10 cellular contexts compared by ENCODE assay signal in genomic region chr4:185738038-185738552, GRCh38.
A peak's percentile ranks its signal among the peaks of the same experiment; 100 is the strongest.
DNase-seq lines count a peak whose midpoint lies in the region; ATAC-seq and TF ChIP-seq lines count a peak whose summit lies in the region.
"Had no signal": no experiment of that assay in that cellular context is flagged by ENCODE, and none has a peak within 500 bp of the region (broad histone marks: within the 10 kb centered on the region; RNA-seq: fewer than 3 reads in every experiment).

No MANE protein-coding gene starts in this region.

- no peaks in the 10 kb centered on the region for H3K27me3 Mint-ChIP-seq in activated CD8-positive, alpha-beta T cell treated with anti-CD3 and anti-CD28 coated beads for 36 hours

- H3K9me3 ChIP-seq in colonic mucosa (no peaks in the 10 kb centered on the region), stomach smooth muscle (ENCODE audit: control insufficient read depth in 2 of 2, low read length in 2 of 2) (no peaks in the 10 kb centered on the region)

- H3K27me3 ChIP-seq in colonic mucosa (no peaks in the 10 kb centered on the region), stomach smooth muscle (ENCODE audit: control insufficient read depth in 1 of 2, insufficient read depth in 2 of 2, low read length in 2 of 2) (no peaks in the 10 kb centered on the region)

- no peak for ATAC-seq in HG02798 (IDR thresholded peaks at IDR 0.05; ENCODE audit: poor library complexity, unreplicated experiment)
- ATAC-seq in activated CD8-positive, alpha-beta T cell treated with anti-CD3 and anti-CD28 coated beads for 36 hours = no peak

- no peaks in the 10 kb centered on the region for H3K9me3 Mint-ChIP-seq in activated CD8-positive, alpha-beta T cell treated with anti-CD3 and anti-CD28 coated beads for 36 hours
- H3K9me3 Mint-ChIP-seq: T-helper 1 cell treated with Interleukin-12 subunit alpha and Interleukin-12 subunit beta and Interleukin-4 antibody, amounts not matched to agents 30 μg/mL and 1 μg/mL, for 36 hours had no signal

- H3K9ac ChIP-seq in colonic mucosa (ENCODE audit: low read depth in 2 of 2, low read length in 2 of 2) (no peak overlapping the region), stomach smooth muscle (ENCODE audit: low read length in 2 of 2) (peak overlapping the region in 1 of 2 donors; percentile 29)

- H3K27ac Mint-ChIP-seq in activated CD8-positive, alpha-beta T cell treated with anti-CD3 and anti-CD28 coated beads for 36 hours = no peak overlapping the region
- H3K27ac Mint-ChIP-seq: T-helper 1 cell treated with Interleukin-12 subunit alpha and Interleukin-12 subunit beta and Interleukin-4 antibody, amounts not matched to agents 30 μg/mL and 1 μg/mL, for 36 hours had no signal

- POLR2A ChIA-PET in activated CD8-positive, alpha-beta T cell treated with anti-CD3 and anti-CD28 coated beads for 36 hours (lab: Charles Lee) = no interaction called here

- H3K36me3 Mint-ChIP-seq in activated CD8-positive, alpha-beta T cell treated with anti-CD3 and anti-CD28 coated beads for 36 hours (ENCODE audit: low read depth) = no peaks in the 10 kb centered on the region

- no peaks in the 10 kb centered on the region for H3K4me1 ChIP-seq in colonic mucosa
- peaks cover 32% of the 10 kb centered on the region for H3K4me1 ChIP-seq in stomach smooth muscle (ENCODE audit: control insufficient read depth, insufficient read depth, low read length)

- TF ChIP-seq CTCF in colonic mucosa (IDR thresholded peaks at IDR 0.05) = no peak
- no peak for TF ChIP-seq CTCF in activated CD8-positive, alpha-beta T cell treated with anti-CD3 and anti-CD28 coated beads for 36 hours (IDR thresholded peaks at IDR 0.05)

- DNase-seq in LHCN-M2 (ENCODE audit: low read depth) (peak; percentile 63), colonic mucosa (no peak), iris pigment epithelial cell (ENCODE audit: low read depth) (peak; percentile 79), SIG-M5 treated with dmso at 0.1 percent for 504 hours (lab: John Stamatoyannopoulos, UW; ENCODE audit: unreplicated experiment) (no peak), NCI-H526 treated with DMSO at 0.1 percent for 48 hours (lab: John Stamatoyannopoulos, UW) (no peak)
- no peak for DNase-seq in activated CD8-positive, alpha-beta T cell treated with anti-CD3 and anti-CD28 coated beads for 36 hours
- DNase-seq: NCI-H524 had no signal

- no peak overlapping the region for H3K4me3 Mint-ChIP-seq in activated CD8-positive, alpha-beta T cell treated with anti-CD3 and anti-CD28 coated beads for 36 hours
- H3K4me3 Mint-ChIP-seq: T-helper 1 cell treated with Interleukin-12 subunit alpha and Interleukin-12 subunit beta and Interleukin-4 antibody, amounts not matched to agents 30 μg/mL and 1 μg/mL, for 36 hours had no signal

- no peaks in the 10 kb centered on the region for H3K4me1 Mint-ChIP-seq in activated CD8-positive, alpha-beta T cell treated with anti-CD3 and anti-CD28 coated beads for 36 hours (ENCODE audit: low read depth)

- no peaks in the 10 kb centered on the region for H3K36me3 ChIP-seq in colonic mucosa
- no peaks in the 10 kb centered on the region for H3K36me3 ChIP-seq in stomach smooth muscle (ENCODE audit: control insufficient read depth in 2 of 2, insufficient read depth in 2 of 2, low read length in 2 of 2)

- CTCF ChIA-PET in activated CD8-positive, alpha-beta T cell treated with anti-CD3 and anti-CD28 coated beads for 36 hours (lab: Charles Lee) = no interaction called here

- intact Hi-C loops in colonic mucosa (cut with DNase I) = no loop called here
- intact Hi-C loops in activated CD8-positive, alpha-beta T cell treated with anti-CD3 and anti-CD28 coated beads for 36 hours (cut with micrococcal nuclease) = no loop called here

- no peak overlapping the region for H3K4me3 ChIP-seq in colonic mucosa
- peak overlapping the region; percentile 42 to 59 for H3K4me3 ChIP-seq in stomach smooth muscle (ENCODE audit: low read length in 2 of 2)

- peak overlapping the region; percentile 31 for H3K27ac ChIP-seq in colonic mucosa
- H3K27ac ChIP-seq in stomach smooth muscle (ENCODE audit: low read length) = peak overlapping the region; percentile 76

Comparison
In these comparisons a context has a peak if more than half of its experiments do, and no peak if none do; other contexts are left out.
1. DNase-seq: peak in LHCN-M2 (single experiment) and iris pigment epithelial cell (single experiment); none in colonic mucosa (single experiment), activated CD8-positive, alpha-beta T cell treated with anti-CD3 and anti-CD28 coated beads for 36 hours (single experiment), SIG-M5 treated with dmso at 0.1 percent for 504 hours (single experiment) and NCI-H526 treated with DMSO at 0.1 percent for 48 hours (single experiment).